ENCODE assay signal across 9 cellular contexts in genomic region chr2:239397856-239398470, GRCh38. TPM values are rescaled to one million over a fixed set of nuclear protein-coding genes. Genes with fewer than 3 reads are reported as not detected.
DNase-seq lines count a peak whose midpoint lies in the region; ATAC-seq and TF ChIP-seq lines count a peak whose summit lies in the region.
"Had no signal": no experiment of that assay in that cellular context is flagged by ENCODE, and none has a peak within 500 bp of the region (broad histone marks: within the 10 kb centered on the region; RNA-seq: fewer than 3 reads in every experiment).

No MANE protein-coding gene starts in this region.

- H3K9me3 Mint-ChIP-seq in CD4-positive, alpha-beta T cell: no peaks in the 10 kb centered on the region
- no peaks in the 10 kb centered on the region for H3K9me3 Mint-ChIP-seq in IgD-negative memory B cell

- H3K27me3 Mint-ChIP-seq in CD4-positive, alpha-beta T cell: no peaks in the 10 kb centered on the region
- no peaks in the 10 kb centered on the region for H3K27me3 Mint-ChIP-seq in IgD-negative memory B cell

- CTCF ChIA-PET in CD4-positive, alpha-beta T cell (lab: Charles Lee): interaction anchor here (1.0 to 4.2 kb wide), 7 partner anchors 17 to 131 kb away, joined by 4 to 41 read pairs (median 8); no protein-coding TSS in a partner anchor

- H3K4me3 ChIP-seq in esophagus muscularis mucosa (peak overlapping the region in 1 of 4 donors; percentile 81), body of pancreas (no peak overlapping the region), tibial artery (no peak overlapping the region)
- H3K4me3 ChIP-seq: thoracic aorta had no signal

- no peaks in the 10 kb centered on the region for H3K27me3 ChIP-seq in CD4-positive, alpha-beta T cell (ENCODE audit: control insufficient read depth, insufficient read depth, low read length)
- H3K27me3 ChIP-seq in esophagus muscularis mucosa (no peaks in the 10 kb centered on the region), body of pancreas (no peaks in the 10 kb centered on the region), tibial artery (peaks cover 0 to 2% of the 10 kb centered on the region in 2 donors)

- no peaks in the 10 kb centered on the region for H3K9me3 ChIP-seq in CD4-positive, alpha-beta T cell (ENCODE audit: control insufficient read depth, low read length)
- H3K9me3 ChIP-seq in esophagus muscularis mucosa: no peaks in the 10 kb centered on the region
- H3K9me3 ChIP-seq in body of pancreas: no peaks in the 10 kb centered on the region
- no peaks in the 10 kb centered on the region for H3K9me3 ChIP-seq in tibial artery
- H3K9me3 ChIP-seq: thoracic aorta had no signal

- peak overlapping the region; percentile 75 for H3K4me3 Mint-ChIP-seq in CD4-positive, alpha-beta T cell
- peak overlapping the region in 2 of 4 donors; percentile 59 to 89 for H3K4me3 Mint-ChIP-seq in IgD-negative memory B cell

- POLR2A ChIA-PET in CD4-positive, alpha-beta T cell (lab: Charles Lee): interaction anchor here (1.5 to 4.4 kb wide), 5 partner anchors 17 to 130 kb away, joined by 3 to 34 read pairs (median 11); no protein-coding TSS in a partner anchor

- TF ChIP-seq CTCF in CD4-positive, alpha-beta T cell (IDR thresholded peaks at IDR 0.05): no peak
- TF ChIP-seq CTCF in esophagus muscularis mucosa (IDR thresholded peaks at IDR 0.05) (no peak), body of pancreas (IDR thresholded peaks at IDR 0.05) (no peak), tibial artery (IDR thresholded peaks at IDR 0.05) (no peak)

- H3K4me1 Mint-ChIP-seq in CD4-positive, alpha-beta T cell (ENCODE audit: low read depth): peaks cover 73% of the 10 kb centered on the region
- H3K4me1 Mint-ChIP-seq in IgD-negative memory B cell: peaks cover 18 to 22% (median 22%) of the 10 kb centered on the region in 3 donors

- H3K27ac Mint-ChIP-seq in CD4-positive, alpha-beta T cell: peak overlapping the region; percentile 84
- peak overlapping the region in 2 of 3 donors; percentile 5 to 82 for H3K27ac Mint-ChIP-seq in IgD-negative memory B cell

- no peak for TF ChIP-seq POLR2A in esophagus muscularis mucosa (IDR thresholded peaks at IDR 0.05; ENCODE audit: low read depth)
- no peak for TF ChIP-seq POLR2A in body of pancreas (IDR thresholded peaks at IDR 0.05)

- ATAC-seq in CD4-positive, alpha-beta T cell (ENCODE audit: poor library complexity): no peak
- no peak for ATAC-seq in body of pancreas

- no peak overlapping the region for H3K27ac ChIP-seq in CD4-positive, alpha-beta T cell (ENCODE audit: low read depth, low read length)
- peak overlapping the region; percentile 64 to 100 (median 84) for H3K27ac ChIP-seq in esophagus muscularis mucosa (replicated peaks in 1 of 4)
- H3K27ac ChIP-seq in body of pancreas: no peak overlapping the region
- H3K27ac ChIP-seq in tibial artery: no peak overlapping the region
- H3K27ac ChIP-seq: thoracic aorta had no signal

- intact Hi-C loops in CD4-positive, alpha-beta T cell (cut with DNase I, micrococcal nuclease): loop anchor here (1.0 to 5.0 kb wide), 6 partner anchors 71 to 255 kb away; no protein-coding TSS in a partner anchor
- intact Hi-C loops in esophagus muscularis mucosa (cut with DNase I) (loop anchor here (5.0 to 10.0 kb wide), 3 partner anchors 36 to 253 kb away; no protein-coding TSS in a partner anchor), posterior vena cava (cut with DNase I) (loop anchor here (10.0 kb wide), 2 partner anchors 253 to 487 kb away; no protein-coding TSS in a partner anchor), body of pancreas (cut with DNase I) (no loop called here), tibial artery (cut with DNase I; ENCODE audit: low total_unique reads) (loop anchor here (5.0 to 10.0 kb wide), 4 partner anchors 83 to 353 kb away; no protein-coding TSS in a partner anchor)

- 85% methylated on average over 19 of the region's 19 CpGs for WGBS in esophagus muscularis mucosa
- WGBS in body of pancreas, 2 donors: 75 to 83% methylated on average over 19 of the region's 19 CpGs

- H3K36me3 Mint-ChIP-seq in CD4-positive, alpha-beta T cell (ENCODE audit: low read depth): peaks cover 15% of the 10 kb centered on the region
- H3K36me3 Mint-ChIP-seq in IgD-negative memory B cell: no peaks in the 10 kb centered on the region

- TF ChIP-seq EP300 in esophagus muscularis mucosa (IDR thresholded peaks at IDR 0.05): no peak

- no peaks in the 10 kb centered on the region for H3K36me3 ChIP-seq in esophagus muscularis mucosa
- H3K36me3 ChIP-seq in body of pancreas (replicated peaks in 1 of 2; ENCODE audit: insufficient read depth in 1 of 2, low read depth in 2 of 2): no peaks in the 10 kb centered on the region
- H3K36me3 ChIP-seq in tibial artery: no peaks in the 10 kb centered on the region
- H3K36me3 ChIP-seq: thoracic aorta had no signal

- peaks cover 60 to 80% (median 73%) of the 10 kb centered on the region in 4 donors for H3K4me1 ChIP-seq in esophagus muscularis mucosa
- peaks cover 30% of the 10 kb centered on the region for H3K4me1 ChIP-seq in body of pancreas
- H3K4me1 ChIP-seq in tibial artery: peaks cover 0 to 40% (median 17%) of the 10 kb centered on the region in 4 donors

- DNase-seq in CD4-positive, alpha-beta T cell: no peak
- no peak for DNase-seq in esophagus muscularis mucosa (ENCODE audit: extremely low spot score)
- peak; percentile 51 for DNase-seq in posterior vena cava (ENCODE audit: low spot score)
- no peak for DNase-seq in activated CD8-positive, alpha-beta memory T cell treated with anti-CD3 and anti-CD28 coated beads for 24 hours
- no peak for DNase-seq in body of pancreas
- no peak for DNase-seq in RKO (ENCODE audit: low spot score)
- no peak for DNase-seq in tibial artery

RNA-seq across cellular contexts. Expression of gene HDAC4, which starts 2.9 kb away (rescaled TPM):
- 10 to 100 TPM; 45.3 to 49.2 TPM for total RNA-seq in CD4-positive, alpha-beta T cell
- polyA plus RNA-seq in IgD-negative memory B cell: 2.8 TPM
- total RNA-seq in esophagus muscularis mucosa (100 to 1,000 TPM in 1 of 4 donors, 10 to 100 TPM in 3; 59.4 to 119 (median 76.1) TPM), posterior vena cava (10 to 100 TPM; 47.6 to 66.9 TPM), body of pancreas (100 to 1,000 TPM in 1 of 2 donors, 1 to 10 TPM in 1; 9.3 to 139 TPM)

Comparison
In these comparisons a context has a peak if more than half of its experiments do, and no peak if none do; other contexts are left out.
1. H3K27ac ChIP-seq: peak in esophagus muscularis mucosa (4 of 4); none in CD4-positive, alpha-beta T cell (single experiment), body of pancreas (0 of 4) and tibial artery (0 of 2).